In genomic region chr3:114418724-114419543, GRCh38 we compare ENCODE assay signal across 8 cellular contexts.
DNase-seq lines count a peak whose midpoint lies in the region; ATAC-seq and TF ChIP-seq lines count a peak whose summit lies in the region.

No MANE protein-coding gene starts in this region.

- DNase-seq in NCI-H510A treated with DMSO at 0.1 percent for 48 hours (lab: John Stamatoyannopoulos, UW) (peak; percentile 9), NCI-H510A (lab: John Stamatoyannopoulos, UW) (no peak), NCI-H526 treated with DMSO at 0.1 percent for 48 hours (lab: John Stamatoyannopoulos, UW) (peak; percentile 64), iPS-NIHi7 (ENCODE audit: extremely low spot score) (peak; percentile 42)
- no peak for DNase-seq in stimulated activated effector memory CD8-positive, alpha-beta T cell treated with anti-CD3 and anti-CD28 coated beads, Interleukin-12 subunit alpha, Interleukin-12 subunit beta, amount 100 ng/mL, for 72 hours (ENCODE audit: low spot score in 2 of 2)

- H3K4me1 Mint-ChIP-seq in brain = peaks cover 76% of the 10 kb centered on the region
- H3K4me1 Mint-ChIP-seq in stimulated activated effector memory CD8-positive, alpha-beta T cell treated with anti-CD3 and anti-CD28 coated beads, Interleukin-12 subunit alpha, Interleukin-12 subunit beta, amount 100 ng/mL, for 72 hours = peaks cover 24% of the 10 kb centered on the region

- peak; percentile 71 for ATAC-seq in GM21381 (IDR thresholded peaks at IDR 0.05; ENCODE audit: unreplicated experiment)
- ATAC-seq in HG03571 (IDR thresholded peaks at IDR 0.05; ENCODE audit: unreplicated experiment) = peak; percentile 55
- ATAC-seq in stimulated activated effector memory CD8-positive, alpha-beta T cell treated with anti-CD3 and anti-CD28 coated beads, Interleukin-12 subunit alpha, Interleukin-12 subunit beta, amount 100 ng/mL, for 72 hours = peak; percentile 76

- H3K27ac Mint-ChIP-seq in brain = peak overlapping the region; percentile 13 to 99 (median 69)
- peak overlapping the region; percentile 68 for H3K27ac Mint-ChIP-seq in stimulated activated effector memory CD8-positive, alpha-beta T cell treated with anti-CD3 and anti-CD28 coated beads, Interleukin-12 subunit alpha, Interleukin-12 subunit beta, amount 100 ng/mL, for 72 hours

- H3K4me3 Mint-ChIP-seq in brain = peak overlapping the region in 4 of 5 experiments; percentile 1 to 77 (median 58)
- peak overlapping the region; percentile 24 for H3K4me3 Mint-ChIP-seq in stimulated activated effector memory CD8-positive, alpha-beta T cell treated with anti-CD3 and anti-CD28 coated beads, Interleukin-12 subunit alpha, Interleukin-12 subunit beta, amount 100 ng/mL, for 72 hours

- no peaks in the 10 kb centered on the region for H3K27me3 Mint-ChIP-seq in brain

- peak; percentile 66 to 85 for TF ChIP-seq CTCF in brain (conservative IDR thresholded peaks at IDR 0.05)

- H3K36me3 Mint-ChIP-seq in brain = no peaks in the 10 kb centered on the region
- no peaks in the 10 kb centered on the region for H3K36me3 Mint-ChIP-seq in stimulated activated effector memory CD8-positive, alpha-beta T cell treated with anti-CD3 and anti-CD28 coated beads, Interleukin-12 subunit alpha, Interleukin-12 subunit beta, amount 100 ng/mL, for 72 hours

- no peaks in the 10 kb centered on the region for H3K9me3 Mint-ChIP-seq in brain
- no peaks in the 10 kb centered on the region for H3K9me3 Mint-ChIP-seq in stimulated activated effector memory CD8-positive, alpha-beta T cell treated with anti-CD3 and anti-CD28 coated beads, Interleukin-12 subunit alpha, Interleukin-12 subunit beta, amount 100 ng/mL, for 72 hours

Comparison
In these comparisons a context has a peak if more than half of its experiments do, and no peak if none do; other contexts are left out.
1. DNase-seq: peak in NCI-H510A treated with DMSO at 0.1 percent for 48 hours (single experiment), NCI-H526 treated with DMSO at 0.1 percent for 48 hours (single experiment) and iPS-NIHi7 (single experiment); none in NCI-H510A (single experiment) and stimulated activated effector memory CD8-positive, alpha-beta T cell treated with anti-CD3 and anti-CD28 coated beads, Interleukin-12 subunit alpha, Interleukin-12 subunit beta, amount 100 ng/mL, for 72 hours (0 of 2).
2. Peak in every context shown above with its lines, with median percentiles within 50 percentile points of each other: ATAC-seq.